In the genomic region with DNA sequence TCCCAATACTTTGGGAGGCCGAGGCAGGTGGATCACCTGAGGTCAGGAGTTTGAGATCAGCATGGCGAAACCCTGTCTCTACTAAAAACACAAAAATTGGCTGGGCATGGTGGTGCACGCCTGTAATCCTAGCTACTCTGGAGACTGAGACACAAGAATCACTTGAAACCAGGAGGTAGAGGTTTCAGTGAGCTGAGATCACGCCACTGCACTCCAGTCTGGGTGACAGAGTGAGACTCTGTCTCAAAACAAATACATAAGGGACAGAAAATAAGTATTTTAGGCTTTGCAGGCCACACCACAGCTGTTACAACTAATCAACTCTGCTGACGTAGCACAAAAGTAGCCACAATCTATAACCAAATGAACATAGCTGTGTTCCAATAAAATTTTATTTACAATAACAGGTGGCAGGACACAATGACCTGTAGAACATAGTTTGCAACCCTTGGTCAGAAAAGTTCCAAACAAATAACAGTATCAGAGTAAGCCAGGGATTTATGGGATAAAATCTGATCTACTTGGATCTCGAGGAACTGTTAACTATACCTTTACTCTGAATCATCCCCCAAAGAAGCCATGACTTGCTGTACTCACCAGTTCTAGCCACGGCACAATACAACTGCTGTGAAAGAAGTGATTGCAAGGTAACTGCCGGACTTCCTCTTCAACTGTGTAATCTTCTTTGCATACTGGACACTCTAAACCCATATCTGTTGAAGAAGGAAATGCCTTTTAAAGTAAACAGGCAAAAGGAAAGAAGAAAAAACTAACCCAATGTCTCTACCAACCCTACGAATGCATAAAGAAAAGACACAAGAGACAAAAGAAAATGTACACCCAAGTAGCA, we compare ENCODE assay signal across 1 cellular context.
A peak's percentile ranks its signal among the peaks of the same experiment; 100 is the strongest.
TF ChIP-seq lines count a peak whose summit lies in the region.

No MANE protein-coding gene starts in this region.

TF ChIP-seq in IMR-90, 13 proteins besides CTCF, POLR2A, EP300 and RAD21:
- TF ChIP-seq MAFK (IDR thresholded peaks at IDR 0.05; ENCODE audit: low read depth, low read length): peak; percentile 59
- TF ChIP-seq NFE2L2 (IDR thresholded peaks at IDR 0.05; ENCODE audit: low read depth, low read length): no peak
- TF ChIP-seq, protein P1, sequence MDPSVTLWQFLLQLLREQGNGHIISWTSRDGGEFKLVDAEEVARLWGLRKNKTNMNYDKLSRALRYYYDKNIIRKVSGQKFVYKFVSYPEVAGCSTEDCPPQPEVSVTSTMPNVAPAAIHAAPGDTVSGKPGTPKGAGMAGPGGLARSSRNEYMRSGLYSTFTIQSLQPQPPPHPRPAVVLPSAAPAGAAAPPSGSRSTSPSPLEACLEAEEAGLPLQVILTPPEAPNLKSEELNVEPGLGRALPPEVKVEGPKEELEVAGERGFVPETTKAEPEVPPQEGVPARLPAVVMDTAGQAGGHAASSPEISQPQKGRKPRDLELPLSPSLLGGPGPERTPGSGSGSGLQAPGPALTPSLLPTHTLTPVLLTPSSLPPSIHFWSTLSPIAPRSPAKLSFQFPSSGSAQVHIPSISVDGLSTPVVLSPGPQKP (IDR thresholded peaks at IDR 0.05; ENCODE audit: borderline replicate concordance, low read depth, low read length): no peak
